ENCODE assay signal across 1 cellular context in genomic region chr6:134123666-134124208, GRCh38.
TF ChIP-seq lines count a peak whose summit lies in the region.

No MANE protein-coding gene starts in this region.

TF ChIP-seq in HEK293, 187 proteins besides CTCF, POLR2A, EP300 and RAD21 (continued from another document):
- 0 out of 2 replicates have a peak, but pooled peaks have one; percentile 39 for TF ChIP-seq ZNF2 (tag by site-specific recombination; IDR thresholded peaks at IDR 0.05)
- TF ChIP-seq ZNF518A (tag by site-specific recombination; conservative IDR thresholded peaks at IDR 0.05; ENCODE audit: low read depth), result peak; percentile 52
- peak; percentile 83 for TF ChIP-seq ZNF660 (tag by site-specific recombination; IDR thresholded peaks at IDR 0.05)
- TF ChIP-seq ZNF513 (tag by site-specific recombination; IDR thresholded peaks at IDR 0.05), result peak; percentile 81
- no peak for TF ChIP-seq ZFP41 (tag by site-specific recombination; IDR thresholded peaks at IDR 0.05; ENCODE audit: borderline replicate concordance)
TF ChIP-seq in HEK293: peak in this region for 14.
